In genomic region chr18:54388203-54389142, GRCh38 we compare ENCODE assay signal across 8 cellular contexts. TPM values are rescaled to one million over a fixed set of nuclear protein-coding genes. Genes with fewer than 3 reads are reported as not detected.
DNase-seq lines count a peak whose midpoint lies in the region; ATAC-seq and TF ChIP-seq lines count a peak whose summit lies in the region.

No MANE protein-coding gene starts in this region.

- H3K79me2 ChIP-seq in smooth muscle cell (ENCODE audit: low read depth), result no peaks in the 10 kb centered on the region

- DNase-seq in ELF-1 (ENCODE audit: low read depth, low spot score) (peak; percentile 96), RKO (ENCODE audit: low spot score) (peak; percentile 84), epithelial cell of esophagus (ENCODE audit: low read depth) (peak; percentile 87), smooth muscle cell (lab: John Stamatoyannopoulos, UW; ENCODE audit: unreplicated experiment) (no peak), nucleus accumbens (lab: John Stamatoyannopoulos, UW) (no peak), epidermal melanocyte (ENCODE audit: insufficient read length, low spot score) (no peak)

- H3K27me3 ChIP-seq in smooth muscle cell (ENCODE audit: low read depth), result no peaks in the 10 kb centered on the region

- WGBS in smooth muscle cell (ENCODE audit: low lambda C conversion rate), result 26% methylated on average over 6 of the region's 6 CpGs

- peak; percentile 94 for ATAC-seq in GM19395 (IDR thresholded peaks at IDR 0.05; ENCODE audit: unreplicated experiment)
- ATAC-seq in HG03196 (IDR thresholded peaks at IDR 0.05; ENCODE audit: unreplicated experiment), result peak; percentile 97

- H3K4me3 ChIP-seq in epithelial cell of esophagus (ENCODE audit: low read length) (no peak overlapping the region), smooth muscle cell (no peak overlapping the region)

- no peaks in the 10 kb centered on the region for H3K9me3 ChIP-seq in smooth muscle cell (replicated peaks; ENCODE audit: low read depth)

- H3F3A ChIP-seq in smooth muscle cell (ENCODE audit: low read depth), result no peaks in the 10 kb centered on the region

- no peaks in the 10 kb centered on the region for H3K36me3 ChIP-seq in smooth muscle cell (ENCODE audit: low read depth)

- no peak for TF ChIP-seq CTCF in epithelial cell of esophagus (IDR thresholded peaks at IDR 0.05; ENCODE audit: insufficient read depth, low read depth, low read length, missing control alignments)
- no peak for TF ChIP-seq CTCF in smooth muscle cell (IDR thresholded peaks at IDR 0.05; ENCODE audit: borderline replicate concordance, insufficient read depth, poor library complexity, severe bottlenecking)

- H3K4me1 ChIP-seq in smooth muscle cell (ENCODE audit: low read depth), result peaks cover 14% of the 10 kb centered on the region

- H3K9ac ChIP-seq in smooth muscle cell (ENCODE audit: low read depth), result no peak overlapping the region

- peak overlapping the region; percentile 71 for H3K4me2 ChIP-seq in smooth muscle cell

- peak overlapping the region; percentile 64 for H3K27ac ChIP-seq in smooth muscle cell (ENCODE audit: low read depth)

- peak overlapping the region; percentile 58 for H2AFZ ChIP-seq in smooth muscle cell (ENCODE audit: low read depth)

- no peaks in the 10 kb centered on the region for H4K20me1 ChIP-seq in smooth muscle cell (ENCODE audit: low read depth)

RNA-seq across cellular contexts. Expression of gene C18orf54, which starts 30.8 kb away (rescaled TPM):
- 9.3 and 12.8 TPM in 2 replicates for total RNA-seq in smooth muscle cell
- 3.4 and 4.9 TPM in 2 replicates for polyA plus RNA-seq in smooth muscle cell

RNA-seq across cellular contexts. Expression of gene STARD6, which starts 30.8 kb away (rescaled TPM):
- not detected in 2 replicates for total RNA-seq in smooth muscle cell
- polyA plus RNA-seq in smooth muscle cell, result not detected in 2 replicates

Comparison
In these comparisons a context has a peak if more than half of its experiments do, and no peak if none do; other contexts are left out.
1. DNase-seq: peak in ELF-1 (single experiment), RKO (single experiment) and epithelial cell of esophagus (single experiment); none in smooth muscle cell (single experiment), nucleus accumbens (0 of 56) and epidermal melanocyte (single experiment).